22 cellular contexts compared by ENCODE assay signal in genomic region chr14:90461425-90461824, GRCh38.
"Had no signal": no experiment of that assay in that cellular context is flagged by ENCODE, and none has a peak within 500 bp of the region (broad histone marks: within the 10 kb centered on the region; RNA-seq: fewer than 3 reads in every experiment).

No MANE protein-coding gene starts in this region.

- H3K4me3 ChIP-seq: breast epithelium, coronary artery, heart left ventricle, mucosa of descending colon, pancreas had no signal

- H3K36me3 ChIP-seq: breast epithelium, heart left ventricle, pancreas had no signal

- FAIRE-seq: pancreas, small intestine had no signal

- H3K27ac ChIP-seq: breast epithelium, coronary artery, heart left ventricle, pancreas had no signal

- ATAC-seq: activated CD4-positive, alpha-beta T cell treated with anti-CD3 and anti-CD28 coated beads for 36 hours; activated T-cell treated with anti-CD3 and anti-CD28 coated beads, Interleukin-2, amount 50 U/mL, for 4 hours; heart left ventricle; left colon; mucosa of descending colon; pancreas; sciatic nerve had no signal

- DNase-seq: activated B cell treated with CpG ODN at 0.5 μM for 24 hours; activated CD4-positive, alpha-beta T cell treated with anti-CD3 and anti-CD28 coated beads for 36 hours; activated CD4-positive, alpha-beta T cell treated with anti-CD3 and anti-CD28 coated beads, Interleukin-2, amount 50 U/mL, for 48 hours; activated CD8-positive, alpha-beta memory T cell treated with anti-CD3 and anti-CD28 coated beads, Interleukin-2, amount 50 U/mL, for 48 hours; activated naive CD4-positive, alpha-beta T cell treated with Interleukin-2 at 50 U/mL for 16 hours; activated naive CD8-positive, alpha-beta T cell treated with anti-CD3 and anti-CD28 coated beads, Interleukin-2, amount 10 ng/mL, durations not matched to agents 7 days and 5 days; activated T-cell treated with anti-CD3 and anti-CD28 coated beads, Interleukin-2, amount 50 U/mL, for 4 hours; amniotic stem cell; heart left ventricle; islet precursor cell; left colon; mesenchymal stem cell; mucosa of descending colon; nephron progenitor cell; pancreas; small intestine; stimulated activated naive CD4-positive, alpha-beta T cell; T-helper 1 cell; T-helper 9 cell had no signal

- H3K9me3 ChIP-seq: breast epithelium, heart left ventricle, mucosa of descending colon, pancreas had no signal

- H3K27me3 ChIP-seq: breast epithelium, heart left ventricle, pancreas had no signal

- H3K4me1 ChIP-seq: breast epithelium, pancreas had no signal
